ENCODE assay signal across 8 cellular contexts in genomic region chr17:42744806-42745617, GRCh38. TPM values are rescaled to one million over a fixed set of nuclear protein-coding genes. Genes with fewer than 3 reads are reported as not detected.
DNase-seq lines count a peak whose midpoint lies in the region; ATAC-seq and TF ChIP-seq lines count a peak whose summit lies in the region.

TSS of gene EZH1 (minus strand) at chr17:42745040. CDS start at chr17:42728941, 16,099 bp downstream.

- peaks cover 28% of the 10 kb centered on the region for H3K4me1 ChIP-seq in DOHH2 (ENCODE audit: control insufficient read depth, low read length)
- H3K4me1 ChIP-seq in GM23338 (ENCODE audit: insufficient read depth) = peaks cover 44% of the 10 kb centered on the region

- H3F3A ChIP-seq in DOHH2 (ENCODE audit: control insufficient read depth, insufficient read depth) (no peaks in the 10 kb centered on the region), GM23338 (replicated peaks; ENCODE audit: low read depth) (0 out of 2 replicates have a peak, but pooled peaks cover 14% of the 10 kb centered on the region)

- H3K9me2 ChIP-seq in DOHH2 (replicated peaks; ENCODE audit: control insufficient read depth, low read length) (no peaks in the 10 kb centered on the region), GM23338 (ENCODE audit: insufficient read depth) (peaks cover 5% of the 10 kb centered on the region; the same call in 1 of the 2 replicates)

- H3K4me2 ChIP-seq in DOHH2 (ENCODE audit: low read length) (peak within 1 kb of the TSS; percentile 94), GM23338 (peak within 1 kb of the TSS; percentile 80)

- peaks cover 43% of the 10 kb centered on the region for H3K79me2 ChIP-seq in DOHH2 (ENCODE audit: control insufficient read depth, low read length)
- H3K79me2 ChIP-seq in GM23338 (replicated peaks; ENCODE audit: insufficient read depth) = peaks cover 12% of the 10 kb centered on the region

- H2AFZ ChIP-seq in GM23338 = peak within 1 kb of the TSS; percentile 94

- H3K27ac ChIP-seq in DOHH2 (ENCODE audit: low read depth, low read length) (peak within 1 kb of the TSS; percentile 60), GM23338 (ENCODE audit: low read depth) (peak within 1 kb of the TSS; percentile 94)

- H3K27ac Mint-ChIP-seq in GM23338 (peak within 1 kb of the TSS; percentile 87), nephron (peak within 1 kb of the TSS; percentile 84 to 94 (median 92))

- H3K36me3 Mint-ChIP-seq in GM23338 (ENCODE audit: low read depth) (peaks cover 5% of the 10 kb centered on the region; the same call in 2 of the 3 replicates), nephron (ENCODE audit: low read depth) (no peaks in the 10 kb centered on the region)

- H4K20me1 ChIP-seq in DOHH2 (ENCODE audit: control insufficient read depth, insufficient read depth, low read depth, low read length) = no peaks in the 10 kb centered on the region
- H4K20me1 ChIP-seq in GM23338 (replicated peaks; ENCODE audit: insufficient read depth) = no peaks in the 10 kb centered on the region

- DNase-seq in GM23338 (ENCODE audit: low spot score) (peak; percentile 97), M059J (ENCODE audit: low read depth) (peak; percentile 87), SHP77 treated with DMSO at 0.1 percent for 48 hours (lab: John Stamatoyannopoulos, UW) (peak; percentile 86), fibroblast of the aortic adventitia (ENCODE audit: low read depth) (peak; percentile 85)
- peak; percentile 97 for DNase-seq in activated effector memory CD4-positive, alpha-beta T cell treated with anti-CD3 and anti-CD28 coated beads, Interleukin-2, amount 50 U/mL, for 16 hours
- peak; percentile 94 for DNase-seq in stimulated activated naive CD8-positive, alpha-beta T cell treated with anti-CD3 and anti-CD28 coated beads, Interleukin-15, Interleukin-2, amounts not matched to agents 100 U/mL and 50 U/mL, for 24 hours

- H3K27me3 ChIP-seq in DOHH2 (ENCODE audit: control insufficient read depth, low read length) (peaks cover 19% of the 10 kb centered on the region), GM23338 (ENCODE audit: insufficient read depth) (peaks cover 18% of the 10 kb centered on the region)

- peaks cover 11% of the 10 kb centered on the region for H3K9me3 Mint-ChIP-seq in GM23338
- H3K9me3 Mint-ChIP-seq in nephron = no peaks in the 10 kb centered on the region

- H3K4me3 ChIP-seq in DOHH2 (ENCODE audit: low read length) (peak within 1 kb of the TSS; percentile 83), GM23338 (peak within 1 kb of the TSS; percentile 79), fibroblast of the aortic adventitia (ENCODE audit: low read depth, low read length) (peak within 1 kb of the TSS; percentile 86)

- H3K9me3 ChIP-seq in DOHH2 (ENCODE audit: control insufficient read depth, insufficient read depth, low read length) = peaks cover 4% of the 10 kb centered on the region

- H3K27me3 Mint-ChIP-seq in GM23338 (ENCODE audit: insufficient read depth, low read depth, poor library complexity) (peaks cover 20% of the 10 kb centered on the region), nephron (ENCODE audit: low read depth) (no peaks in the 10 kb centered on the region)

- peak; percentile 88 for ATAC-seq in GM23338
- ATAC-seq in stimulated activated naive CD8-positive, alpha-beta T cell treated with anti-CD3 and anti-CD28 coated beads, Interleukin-15, Interleukin-2, amounts not matched to agents 100 U/mL and 50 U/mL, for 24 hours = peak; percentile 93

- H3K4me3 Mint-ChIP-seq in GM23338 = peak within 1 kb of the TSS; percentile 88
- peak within 1 kb of the TSS; percentile 88 to 97 (median 97) for H3K4me3 Mint-ChIP-seq in nephron

- H3K4me1 Mint-ChIP-seq in GM23338 (peaks cover 37% of the 10 kb centered on the region), nephron (peaks cover 28% of the 10 kb centered on the region)

- H3K36me3 ChIP-seq in DOHH2 (ENCODE audit: control insufficient read depth, low read length) = peaks cover 4% of the 10 kb centered on the region
- H3K36me3 ChIP-seq in GM23338 (ENCODE audit: insufficient read depth) = no peaks in the 10 kb centered on the region

- TF ChIP-seq CTCF in DOHH2 (IDR thresholded peaks at IDR 0.05; ENCODE audit: low read depth, low read length, poor library complexity, severe bottlenecking) (no peak), GM23338 (conservative IDR thresholded peaks at IDR 0.05; ENCODE audit: low read depth in 2 of 2) (no peak), fibroblast of the aortic adventitia (IDR thresholded peaks at IDR 0.05; ENCODE audit: insufficient read depth, low read length) (no peak), nephron (IDR thresholded peaks at IDR 0.05; ENCODE audit: unreplicated experiment in 3 of 3) (no peak)

TF ChIP-seq in GM23338, 12 proteins besides CTCF, POLR2A, EP300 and RAD21 (continues in another document):
- TF ChIP-seq EZH2 (IDR thresholded peaks at IDR 0.05; ENCODE audit: low read depth, unreplicated experiment) (peak; percentile 54), ZNF114 (CRISPR knock-in tag; IDR thresholded peaks at IDR 0.05) (no peak), EZH2phosphoT487 (IDR thresholded peaks at IDR 0.05; ENCODE audit: unreplicated experiment) (no peak), CREB1 (CRISPR knock-in tag; IDR thresholded peaks at IDR 0.05; ENCODE audit: low read depth) (no peak), NANOG (IDR thresholded peaks at IDR 0.05; ENCODE audit: borderline replicate concordance) (no peak)
- TF ChIP-seq, protein P1, sequence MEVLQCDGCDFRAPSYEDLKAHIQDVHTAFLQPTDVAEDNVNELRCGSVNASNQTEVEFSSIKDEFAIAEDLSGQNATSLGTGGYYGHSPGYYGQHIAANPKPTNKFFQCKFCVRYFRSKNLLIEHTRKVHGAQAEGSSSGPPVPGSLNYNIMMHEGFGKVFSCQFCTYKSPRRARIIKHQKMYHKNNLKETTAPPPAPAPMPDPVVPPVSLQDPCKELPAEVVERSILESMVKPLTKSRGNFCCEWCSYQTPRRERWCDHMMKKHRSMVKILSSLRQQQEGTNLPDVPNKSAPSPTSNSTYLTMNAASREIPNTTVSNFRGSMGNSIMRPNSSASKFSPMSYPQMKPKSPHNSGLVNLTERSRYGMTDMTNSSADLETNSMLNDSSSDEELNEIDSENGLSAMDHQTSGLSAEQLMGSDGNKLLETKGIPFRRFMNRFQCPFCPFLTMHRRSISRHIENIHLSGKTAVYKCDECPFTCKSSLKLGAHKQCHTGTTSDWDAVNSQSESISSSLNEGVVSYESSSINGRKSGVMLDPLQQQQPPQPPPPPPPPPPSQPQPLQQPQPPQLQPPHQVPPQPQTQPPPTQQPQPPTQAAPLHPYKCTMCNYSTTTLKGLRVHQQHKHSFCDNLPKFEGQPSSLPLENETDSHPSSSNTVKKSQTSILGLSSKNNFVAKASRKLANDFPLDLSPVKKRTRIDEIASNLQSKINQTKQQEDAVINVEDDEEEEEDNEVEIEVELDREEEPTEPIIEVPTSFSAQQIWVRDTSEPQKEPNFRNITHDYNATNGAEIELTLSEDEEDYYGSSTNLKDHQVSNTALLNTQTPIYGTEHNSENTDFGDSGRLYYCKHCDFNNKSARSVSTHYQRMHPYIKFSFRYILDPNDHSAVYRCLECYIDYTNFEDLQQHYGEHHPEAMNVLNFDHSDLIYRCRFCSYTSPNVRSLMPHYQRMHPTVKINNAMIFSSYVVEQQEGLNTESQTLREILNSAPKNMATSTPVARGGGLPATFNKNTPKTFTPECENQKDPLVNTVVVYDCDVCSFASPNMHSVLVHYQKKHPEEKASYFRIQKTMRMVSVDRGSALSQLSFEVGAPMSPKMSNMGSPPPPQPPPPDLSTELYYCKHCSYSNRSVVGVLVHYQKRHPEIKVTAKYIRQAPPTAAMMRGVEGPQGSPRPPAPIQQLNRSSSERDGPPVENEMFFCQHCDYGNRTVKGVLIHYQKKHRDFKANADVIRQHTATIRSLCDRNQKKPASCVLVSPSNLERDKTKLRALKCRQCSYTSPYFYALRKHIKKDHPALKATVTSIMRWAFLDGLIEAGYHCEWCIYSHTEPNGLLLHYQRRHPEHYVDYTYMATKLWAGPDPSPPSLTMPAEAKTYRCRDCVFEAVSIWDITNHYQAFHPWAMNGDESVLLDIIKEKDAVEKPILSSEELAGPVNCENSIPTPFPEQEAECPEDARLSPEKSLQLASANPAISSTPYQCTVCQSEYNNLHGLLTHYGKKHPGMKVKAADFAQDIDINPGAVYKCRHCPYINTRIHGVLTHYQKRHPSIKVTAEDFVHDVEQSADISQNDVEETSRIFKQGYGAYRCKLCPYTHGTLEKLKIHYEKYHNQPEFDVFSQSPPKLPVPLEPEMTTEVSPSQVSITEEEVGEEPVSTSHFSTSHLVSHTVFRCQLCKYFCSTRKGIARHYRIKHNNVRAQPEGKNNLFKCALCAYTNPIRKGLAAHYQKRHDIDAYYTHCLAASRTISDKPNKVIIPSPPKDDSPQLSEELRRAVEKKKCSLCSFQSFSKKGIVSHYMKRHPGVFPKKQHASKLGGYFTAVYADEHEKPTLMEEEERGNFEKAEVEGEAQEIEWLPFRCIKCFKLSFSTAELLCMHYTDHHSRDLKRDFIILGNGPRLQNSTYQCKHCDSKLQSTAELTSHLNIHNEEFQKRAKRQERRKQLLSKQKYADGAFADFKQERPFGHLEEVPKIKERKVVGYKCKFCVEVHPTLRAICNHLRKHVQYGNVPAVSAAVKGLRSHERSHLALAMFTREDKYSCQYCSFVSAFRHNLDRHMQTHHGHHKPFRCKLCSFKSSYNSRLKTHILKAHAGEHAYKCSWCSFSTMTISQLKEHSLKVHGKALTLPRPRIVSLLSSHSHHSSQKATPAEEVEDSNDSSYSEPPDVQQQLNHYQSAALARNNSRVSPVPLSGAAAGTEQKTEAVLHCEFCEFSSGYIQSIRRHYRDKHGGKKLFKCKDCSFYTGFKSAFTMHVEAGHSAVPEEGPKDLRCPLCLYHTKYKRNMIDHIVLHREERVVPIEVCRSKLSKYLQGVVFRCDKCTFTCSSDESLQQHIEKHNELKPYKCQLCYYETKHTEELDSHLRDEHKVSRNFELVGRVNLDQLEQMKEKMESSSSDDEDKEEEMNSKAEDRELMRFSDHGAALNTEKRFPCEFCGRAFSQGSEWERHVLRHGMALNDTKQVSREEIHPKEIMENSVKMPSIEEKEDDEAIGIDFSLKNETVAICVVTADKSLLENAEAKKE (CRISPR knock-in tag; IDR thresholded peaks at IDR 0.05) = no peak
- TF ChIP-seq, protein P2, sequence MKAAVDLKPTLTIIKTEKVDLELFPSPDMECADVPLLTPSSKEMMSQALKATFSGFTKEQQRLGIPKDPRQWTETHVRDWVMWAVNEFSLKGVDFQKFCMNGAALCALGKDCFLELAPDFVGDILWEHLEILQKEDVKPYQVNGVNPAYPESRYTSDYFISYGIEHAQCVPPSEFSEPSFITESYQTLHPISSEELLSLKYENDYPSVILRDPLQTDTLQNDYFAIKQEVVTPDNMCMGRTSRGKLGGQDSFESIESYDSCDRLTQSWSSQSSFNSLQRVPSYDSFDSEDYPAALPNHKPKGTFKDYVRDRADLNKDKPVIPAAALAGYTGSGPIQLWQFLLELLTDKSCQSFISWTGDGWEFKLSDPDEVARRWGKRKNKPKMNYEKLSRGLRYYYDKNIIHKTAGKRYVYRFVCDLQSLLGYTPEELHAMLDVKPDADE (IDR thresholded peaks at IDR 0.05) = no peak

RNA-seq across cellular contexts. Expression of gene EZH1, which starts in this region (rescaled TPM):
- total RNA-seq in GM23338 (2014; rRNA removed; shearing (Covaris generic)) = 16.3 and 16.9 TPM in 2 replicates
- 17.5 and 18.0 TPM in 2 replicates for polyA plus RNA-seq in GM23338 (2016; fragmentation: Nextera tagmentation; extraction: Ambion mirVana)
- 4.5 and 7.8 TPM in 2 replicates for total RNA-seq in M059J (2014; rRNA removed; shearing (Covaris generic))
- 26.7 and 31.4 TPM in 2 replicates for total RNA-seq in fibroblast of the aortic adventitia (ENCODE audit: low replicate concordance)

Comparison
In these comparisons a context has a peak if more than half of its experiments do, and no peak if none do; other contexts are left out.
1. Peak in every context shown above with its lines: DNase-seq, ATAC-seq, H3K4me3 ChIP-seq and H3K27ac ChIP-seq.